Comparison of ENCODE assay signal across 9 cellular contexts in the genomic region with DNA sequence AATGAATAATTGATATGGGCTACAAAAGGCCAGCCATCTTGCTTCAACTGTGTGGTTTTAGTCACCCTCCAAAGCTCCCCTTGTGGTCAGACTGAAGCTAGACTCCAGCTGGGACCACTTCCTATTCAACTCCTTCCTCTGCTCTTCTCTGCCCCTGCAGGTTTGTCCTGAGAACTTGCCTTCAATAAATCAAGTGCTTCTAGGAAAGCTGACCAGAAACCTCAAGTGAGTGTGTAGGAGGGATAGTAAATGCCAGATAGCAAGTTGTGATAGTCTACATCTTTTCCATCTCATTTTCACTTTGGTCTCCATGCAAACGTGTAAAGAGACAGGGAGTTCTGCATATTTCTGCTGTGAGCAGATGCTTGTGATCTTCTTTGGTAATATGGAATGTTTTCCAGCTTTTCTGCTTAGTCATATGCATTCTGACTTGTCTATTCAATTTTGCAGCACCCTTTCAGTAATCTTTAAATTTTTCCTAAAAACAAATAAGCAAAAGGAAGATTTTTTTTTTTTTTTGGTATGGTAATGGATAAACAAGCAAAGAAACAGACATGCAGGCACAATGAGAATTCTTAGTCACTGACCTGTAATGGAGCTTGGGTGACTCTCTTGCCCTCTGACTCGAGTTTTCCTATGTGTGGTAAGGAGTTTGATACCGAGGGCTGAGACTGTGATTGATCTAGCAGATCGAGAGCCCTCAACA.
DNase-seq lines count a peak whose midpoint lies in the region; ATAC-seq and TF ChIP-seq lines count a peak whose summit lies in the region.
"Had no signal": no experiment of that assay in that cellular context is flagged by ENCODE, and none has a peak within 500 bp of the region (broad histone marks: within the 10 kb centered on the region; RNA-seq: fewer than 3 reads in every experiment).

No MANE protein-coding gene starts in this region.

- H3K27me3 ChIP-seq in SJSA1 (replicated peaks): no peaks in the 10 kb centered on the region
- no peaks in the 10 kb centered on the region for H3K27me3 ChIP-seq in prostate gland (replicated peaks; ENCODE audit: insufficient read depth)

- intact Hi-C loops in prostate gland (cut with DNase I) (no loop called here), cardiac septum (cut with DNase I) (no loop called here)

- H3K9me3 ChIP-seq in SJSA1 (replicated peaks) (no peaks in the 10 kb centered on the region), prostate gland (no peaks in the 10 kb centered on the region)

- peak; percentile 51 for TF ChIP-seq CTCF in AG09309 (IDR thresholded peaks at IDR 0.05; ENCODE audit: control insufficient read depth, insufficient read depth, low read depth, low read length, missing control alignments)
- TF ChIP-seq CTCF in prostate gland (IDR thresholded peaks at IDR 0.05): no peak

- H3K27ac ChIP-seq in SJSA1 (peak overlapping the region; percentile 96), prostate gland (no peak overlapping the region)

- no peak overlapping the region for H3K4me3 ChIP-seq in AG09309 (ENCODE audit: control insufficient read depth, low read depth, low read length)
- H3K4me3 ChIP-seq in SJSA1: no peak overlapping the region
- H3K4me3 ChIP-seq in prostate gland: no peak overlapping the region

- no peak for ATAC-seq in HG02588 (IDR thresholded peaks at IDR 0.05; ENCODE audit: unreplicated experiment)

- H3K36me3 ChIP-seq in SJSA1: no peaks in the 10 kb centered on the region
- H3K36me3 ChIP-seq in prostate gland: no peaks in the 10 kb centered on the region

- DNase-seq in AG09309 (ENCODE audit: low read depth) (peak; percentile 40), HK-2 (ENCODE audit: unreplicated experiment) (peak; percentile 42), SJSA1 (ENCODE audit: low read depth in 1 of 2, low spot score in 2 of 2) (peak; percentile 82 to 90), hepatic stellate cell (ENCODE audit: low spot score) (peak; percentile 68), NCI-H345 (lab: John Stamatoyannopoulos, UW) (no peak), prostate gland (ENCODE audit: low spot score) (no peak), cardiac septum (ENCODE audit: low spot score) (no peak)
- DNase-seq: activated naive CD4-positive, alpha-beta T cell treated with anti-CD3 and anti-CD28 coated beads for 36 hours had no signal

- 45% methylated on average over 4 of the region's 4 CpGs for WGBS in prostate gland

- no peak for TF ChIP-seq POLR2A in prostate gland (IDR thresholded peaks at IDR 0.05)

- H3K4me1 ChIP-seq in SJSA1 (replicated peaks) (peaks cover 27% of the 10 kb centered on the region), prostate gland (replicated peaks) (no peaks in the 10 kb centered on the region)

Comparison
In these comparisons a context has a peak if more than half of its experiments do, and no peak if none do; other contexts are left out.
1. DNase-seq: peak in AG09309 (single experiment), HK-2 (single experiment), SJSA1 (2 of 2) and hepatic stellate cell (single experiment); none in NCI-H345 (single experiment), prostate gland (single experiment) and cardiac septum (single experiment).